Comparison of ENCODE assay signal across 24 cellular contexts in the genomic region with DNA sequence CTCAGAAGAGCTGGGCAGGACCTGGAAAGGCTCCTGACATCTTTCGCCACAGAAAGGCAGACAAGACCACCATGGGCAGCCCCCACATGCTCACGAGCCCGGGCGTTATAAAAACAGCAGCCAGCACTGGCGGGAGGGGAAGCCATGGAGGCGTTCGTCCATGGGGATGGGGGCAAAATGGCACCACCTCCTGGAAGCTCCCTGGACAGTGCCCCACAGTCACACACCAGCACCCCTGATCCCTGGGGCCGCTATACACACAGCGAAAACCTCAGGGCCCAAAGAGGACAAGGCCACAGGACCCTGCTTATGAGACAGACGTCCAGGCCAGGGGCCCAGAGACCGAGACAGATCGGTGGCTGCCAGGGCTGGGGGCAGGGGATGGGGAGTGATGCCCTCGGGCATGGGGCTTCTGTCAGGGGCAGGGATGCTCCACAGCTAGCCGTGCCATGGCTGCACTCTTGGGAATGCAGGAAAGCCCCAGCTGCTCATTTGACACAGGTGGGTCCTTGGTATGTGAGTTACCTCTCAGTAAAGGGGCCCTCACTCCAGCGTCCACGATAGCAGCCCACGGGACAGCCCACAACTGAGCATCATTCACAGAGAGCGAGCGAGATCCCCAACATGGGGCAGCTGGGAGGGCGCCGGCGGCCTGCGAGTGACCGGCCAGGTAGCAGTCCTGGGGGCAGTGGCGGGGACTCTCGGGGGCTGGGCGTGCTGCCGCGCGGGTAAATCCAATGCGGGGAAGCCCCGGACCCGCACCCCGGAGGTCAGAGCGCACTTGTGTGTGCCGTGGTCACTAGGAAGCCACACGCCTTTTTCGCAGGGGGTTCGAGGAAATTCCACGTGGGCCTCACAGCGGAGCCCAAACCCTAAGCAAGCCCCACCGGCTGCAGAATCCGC. TPM values are rescaled to one million over a fixed set of nuclear protein-coding genes. Genes with fewer than 3 reads are reported as not detected.
"Had no signal": no experiment of that assay in that cellular context is flagged by ENCODE, and none has a peak within 500 bp of the region (broad histone marks: within the 10 kb centered on the region; RNA-seq: fewer than 3 reads in every experiment).

No MANE protein-coding gene starts in this region.

- H3K4me1 Mint-ChIP-seq: activated naive CD8-positive, alpha-beta T cell treated with anti-CD3 and anti-CD28 coated beads for 36 hours had no signal

- H3K9me3 ChIP-seq: left lung, sigmoid colon, tibial nerve, vagina had no signal

- H3K27ac Mint-ChIP-seq: activated naive CD8-positive, alpha-beta T cell treated with anti-CD3 and anti-CD28 coated beads for 36 hours; naive thymus-derived CD4-positive, alpha-beta T cell; T-helper 1 cell treated with Interleukin-12 subunit alpha and Interleukin-12 subunit beta and Interleukin-4 antibody, amounts not matched to agents 30 μg/mL and 1 μg/mL, for 36 hours had no signal

- H3K4me3 Mint-ChIP-seq: activated naive CD8-positive, alpha-beta T cell treated with anti-CD3 and anti-CD28 coated beads for 36 hours; T-helper 1 cell treated with Interleukin-12 subunit alpha and Interleukin-12 subunit beta and Interleukin-4 antibody, amounts not matched to agents 30 μg/mL and 1 μg/mL, for 36 hours had no signal

- H3K9me3 Mint-ChIP-seq: activated naive CD8-positive, alpha-beta T cell treated with anti-CD3 and anti-CD28 coated beads for 36 hours; naive thymus-derived CD4-positive, alpha-beta T cell; T-helper 1 cell treated with Interleukin-12 subunit alpha and Interleukin-12 subunit beta and Interleukin-4 antibody, amounts not matched to agents 30 μg/mL and 1 μg/mL, for 36 hours had no signal

- H3K27me3 ChIP-seq: tibial nerve, vagina had no signal

- H3K27ac ChIP-seq: epithelial cell of prostate, parathyroid adenoma, sigmoid colon, vagina, VCaP had no signal

- DNase-seq: activated CD4-positive, alpha-beta T cell treated with anti-CD3 and anti-CD28 coated beads, Interleukin-2, amount 50 U/mL, for 1 hour; activated CD4-positive, CD25-positive, alpha-beta regulatory T cell treated with anti-CD3 and anti-CD28 coated beads, Interleukin-2, amount 50 U/mL, for 72 hours; activated CD8-positive, alpha-beta memory T cell treated with anti-CD3 and anti-CD28 coated beads for 24 hours; activated CD8-positive, alpha-beta memory T cell treated with anti-CD3 and anti-CD28 coated beads, Interleukin-2, amount 50 U/mL, for 48 hours; activated gamma-delta T cell treated with Interleukin-2 at 50 U/mL for 16 hours; activated naive CD8-positive, alpha-beta T cell treated with anti-CD3 and anti-CD28 coated beads for 36 hours; amniotic stem cell; foreskin fibroblast; hippocampal formation; mesenchymal stem cell; naive thymus-derived CD4-positive, alpha-beta T cell; sigmoid colon; stimulated activated naive CD4-positive, alpha-beta T cell had no signal

- H3K36me3 ChIP-seq: left lung, sigmoid colon, tibial nerve, vagina had no signal

- H3K36me3 Mint-ChIP-seq: activated naive CD8-positive, alpha-beta T cell treated with anti-CD3 and anti-CD28 coated beads for 36 hours; naive thymus-derived CD4-positive, alpha-beta T cell had no signal

- H3K4me1 ChIP-seq: parathyroid adenoma, sigmoid colon had no signal

RNA-seq across cellular contexts. Expression of a gene that starts 6.4 kb away (rescaled TPM):
- total RNA-seq: activated naive CD8-positive, alpha-beta T cell treated with anti-CD3 and anti-CD28 coated beads for 36 hours; chondrocyte; dermis microvascular lymphatic vessel endothelial cell; glomerular endothelial cell; left lung; mucosa of gallbladder; naive thymus-derived CD4-positive, alpha-beta T cell; sigmoid colon; tibial nerve; vagina had no signal
